Comparison of ENCODE assay signal across 8 cellular contexts in the genomic region with DNA sequence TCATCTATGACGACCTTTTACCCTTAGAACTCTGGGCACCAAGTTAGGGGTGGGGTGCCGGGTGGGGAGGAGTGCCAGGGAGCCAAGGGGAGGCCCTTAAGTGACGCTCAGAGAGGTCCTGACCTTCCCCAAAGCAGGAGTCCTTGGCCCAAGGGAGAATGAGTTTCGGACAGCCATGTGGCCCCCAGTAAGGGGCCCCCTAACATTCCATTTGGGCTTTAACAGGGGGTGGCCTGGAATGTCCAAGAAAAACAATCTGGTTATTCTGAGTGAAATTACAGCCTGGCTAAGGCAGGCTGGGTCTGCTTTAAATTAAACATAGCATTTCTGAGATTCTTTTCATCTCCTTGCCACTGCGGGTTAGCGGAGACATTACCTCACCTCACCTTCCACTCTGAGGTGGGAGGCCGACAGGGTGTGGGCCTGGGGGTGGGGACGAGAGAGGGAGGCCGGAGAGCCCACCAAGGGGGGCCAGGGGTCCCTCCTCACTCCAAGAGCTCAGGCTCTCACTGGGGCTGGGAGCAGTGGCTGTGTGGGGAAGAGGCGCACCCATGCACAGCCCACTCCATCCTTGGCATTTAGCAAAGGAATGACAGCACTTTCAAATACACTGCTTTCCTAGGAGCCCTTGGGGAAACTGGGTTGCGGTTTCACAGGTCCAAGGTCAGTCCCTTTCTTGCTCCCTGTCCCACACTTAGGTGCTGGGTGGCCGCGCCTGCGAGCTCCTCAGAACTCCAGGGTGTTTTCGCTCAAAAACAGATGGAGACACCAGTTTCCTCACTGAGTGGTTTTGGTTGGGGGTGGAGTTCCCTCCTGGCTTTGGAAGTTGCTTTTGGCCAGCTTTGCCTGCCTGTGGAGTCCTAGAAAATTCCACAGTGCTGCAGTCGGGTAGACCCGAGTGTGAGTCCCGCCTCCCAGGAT.
DNase-seq lines count a peak whose midpoint lies in the region; ATAC-seq, FAIRE-seq and TF ChIP-seq lines count a peak whose summit lies in the region.

No MANE protein-coding gene starts in this region.

- peak overlapping the region; percentile 67 for H3K4me3 ChIP-seq in CD4-positive, CD25-positive, alpha-beta regulatory T cell (ENCODE audit: low read depth, low read length)
- H3K4me3 ChIP-seq in OCI-LY7 (ENCODE audit: low read depth, low read length, poor library complexity, severe bottlenecking): no peak overlapping the region
- no peak overlapping the region for H3K4me3 ChIP-seq in ovary

- H3K36me3 ChIP-seq in CD4-positive, CD25-positive, alpha-beta regulatory T cell (ENCODE audit: control insufficient read depth, insufficient read depth, low read length): no peaks in the 10 kb centered on the region
- H3K36me3 ChIP-seq in OCI-LY7 (ENCODE audit: insufficient read depth, low read length) (no peaks in the 10 kb centered on the region), ovary (no peaks in the 10 kb centered on the region)

- H2AFZ ChIP-seq in OCI-LY7 (ENCODE audit: low read length): peak overlapping the region; percentile 81; the same call in 1 of the 2 replicates

- peak overlapping the region; percentile 93 to 97 (median 97) for H3K27ac Mint-ChIP-seq in CD4-positive, CD25-positive, alpha-beta regulatory T cell

- ATAC-seq in CD4-positive, CD25-positive, alpha-beta regulatory T cell (ENCODE audit: low read depth in 2 of 2): no peak
- no peak for ATAC-seq in GM19463 (IDR thresholded peaks at IDR 0.05; ENCODE audit: unreplicated experiment)

- H3K27me3 ChIP-seq in CD4-positive, CD25-positive, alpha-beta regulatory T cell (ENCODE audit: control insufficient read depth, insufficient read depth, low read length): no peaks in the 10 kb centered on the region
- no peaks in the 10 kb centered on the region for H3K27me3 ChIP-seq in ovary

- CTCF ChIA-PET in OCI-LY7 (lab: Charles Lee; ENCODE audit: unreplicated experiment): no interaction called here

- POLR2A ChIA-PET in OCI-LY7 (lab: Charles Lee): interaction anchor here (0.6 kb wide), 1 partner anchor 38 kb away, joined by 8 read pairs; no protein-coding TSS in a partner anchor

- H3K79me2 ChIP-seq in OCI-LY7 (ENCODE audit: insufficient read depth, low read depth, low read length): no peaks in the 10 kb centered on the region

- FAIRE-seq in GM12892 (lab: Jason Lieb, UNC): no peak

- no peaks in the 10 kb centered on the region for H3K27me3 Mint-ChIP-seq in CD4-positive, CD25-positive, alpha-beta regulatory T cell

- TF ChIP-seq CTCF in OCI-LY7 (conservative IDR thresholded peaks at IDR 0.05; ENCODE audit: low read length): no peak
- no peak for TF ChIP-seq CTCF in ovary (IDR thresholded peaks at IDR 0.05)

- peak overlapping the region; percentile 69 for H3K27ac ChIP-seq in CD4-positive, CD25-positive, alpha-beta regulatory T cell (ENCODE audit: insufficient read depth, low read length, poor library complexity, severe bottlenecking)
- H3K27ac ChIP-seq in OCI-LY7 (ENCODE audit: low read depth, low read length, poor library complexity, severe bottlenecking): peak overlapping the region; percentile 23
- peak overlapping the region; percentile 73 to 88 for H3K27ac ChIP-seq in ovary

- peaks cover 5% of the 10 kb centered on the region for H3K36me3 Mint-ChIP-seq in CD4-positive, CD25-positive, alpha-beta regulatory T cell

- H4K20me1 ChIP-seq in OCI-LY7 (ENCODE audit: insufficient read depth, low read length): no peaks in the 10 kb centered on the region

- no peaks in the 10 kb centered on the region for H3K9me2 ChIP-seq in OCI-LY7 (ENCODE audit: insufficient read depth, low read length)

- peak overlapping the region; percentile 50 for H3K4me2 ChIP-seq in OCI-LY7 (ENCODE audit: low read length)

- no peak for TF ChIP-seq POLR2A in ovary (IDR thresholded peaks at IDR 0.05)
- TF ChIP-seq POLR2A in GM12892 (IDR thresholded peaks at IDR 0.05; ENCODE audit: low read depth, low read length): no peak

- TF ChIP-seq EP300 in ovary (IDR thresholded peaks at IDR 0.05): no peak

- no TSS peak for BruUV-seq in OCI-LY7 (replicated peaks; lab: Mats Ljungman, UMichigan)

- intact Hi-C loops in OCI-LY7 (cut with micrococcal nuclease; ENCODE audit: unreplicated experiment): no loop called here
- intact Hi-C loops in ovary (cut with DNase I): loop anchor here in 2 of 4 donors (5.0 kb wide), 1 partner anchor 111 kb away; the partner anchor contains the start of gene ST3GAL5 (in 2 of the 2)

- peaks cover 0 to 3% (median 0%) of the 10 kb centered on the region in 7 donors for H3K9me3 Mint-ChIP-seq in CD4-positive, CD25-positive, alpha-beta regulatory T cell

- peak overlapping the region in 2 of 4 donors; percentile 53 to 87 for H3K4me3 Mint-ChIP-seq in CD4-positive, CD25-positive, alpha-beta regulatory T cell

- peaks cover 76% of the 10 kb centered on the region for H3K4me1 ChIP-seq in CD4-positive, CD25-positive, alpha-beta regulatory T cell (ENCODE audit: control insufficient read depth, insufficient read depth, low read length, poor library complexity, severe bottlenecking)
- H3K4me1 ChIP-seq in OCI-LY7 (ENCODE audit: insufficient read depth, low read length, poor library complexity, severe bottlenecking) (peaks cover 33% of the 10 kb centered on the region), ovary (ENCODE audit: insufficient read depth) (peaks cover 33% of the 10 kb centered on the region)

- no peaks in the 10 kb centered on the region for H3K9me3 ChIP-seq in CD4-positive, CD25-positive, alpha-beta regulatory T cell (ENCODE audit: control insufficient read depth in 2 of 2, low read length in 2 of 2)
- no peaks in the 10 kb centered on the region for H3K9me3 ChIP-seq in OCI-LY7 (ENCODE audit: low read length)
- H3K9me3 ChIP-seq in ovary: no peaks in the 10 kb centered on the region

- peaks cover 14 to 82% (median 52%) of the 10 kb centered on the region in 4 donors for H3K4me1 Mint-ChIP-seq in CD4-positive, CD25-positive, alpha-beta regulatory T cell

- no peak for DNase-seq in CD4-positive, CD25-positive, alpha-beta regulatory T cell
- DNase-seq in OCI-LY7 (ENCODE audit: low spot score) (no peak), fibroblast of gingiva (ENCODE audit: low read depth) (peak; percentile 92), ovary (peak; percentile 48 to 69 (median 60)), HK-2 (ENCODE audit: unreplicated experiment) (no peak), NCI-H2029 (lab: John Stamatoyannopoulos, UW) (no peak), GM12892 (ENCODE audit: insufficient read length) (no peak)

- 8 to 18% (median 15%) methylated on average over 18 of the region's 18 CpGs for WGBS in ovary, 3 donors

Comparison
In these comparisons a context has a peak if more than half of its experiments do, and no peak if none do; other contexts are left out.
1. DNase-seq: peak in fibroblast of gingiva (single experiment) and ovary (5 of 5); none in CD4-positive, CD25-positive, alpha-beta regulatory T cell (0 of 3), OCI-LY7 (single experiment), HK-2 (single experiment), NCI-H2029 (single experiment) and GM12892 (single experiment).
2. H3K27ac ChIP-seq: peak in every context shown above with its lines; median percentile 80 in ovary; 69 in CD4-positive, CD25-positive, alpha-beta regulatory T cell; 23 in OCI-LY7.